ENCODE assay signal across 8 cellular contexts in the genomic region with DNA sequence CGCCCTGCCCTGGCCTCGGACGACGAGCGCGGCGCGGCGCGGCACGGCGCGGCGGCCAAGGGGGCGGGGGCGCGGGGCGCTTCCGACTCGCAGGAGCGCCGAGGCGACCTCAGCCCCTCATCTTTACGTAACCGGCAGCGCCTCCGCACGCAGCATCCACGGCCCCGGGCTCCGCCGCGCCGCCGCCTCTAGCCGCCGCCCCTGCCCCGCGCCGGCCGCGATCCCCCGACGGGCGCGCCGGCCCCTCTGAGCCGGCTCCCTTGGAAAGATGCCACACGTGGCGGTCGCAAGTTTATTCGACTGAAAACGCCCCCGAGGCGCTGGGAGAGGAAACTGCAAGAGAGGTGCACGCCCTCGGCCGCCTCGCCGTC. TPM values are rescaled to one million over a fixed set of nuclear protein-coding genes. Genes with fewer than 3 reads are reported as not detected.
DNase-seq lines count a peak whose midpoint lies in the region; ATAC-seq and TF ChIP-seq lines count a peak whose summit lies in the region.

No MANE protein-coding gene starts in this region.

- H3K4me3 ChIP-seq in iPS-11a (ENCODE audit: low read depth, low read length), result peak overlapping the region; percentile 63

- no peaks in the 10 kb centered on the region for H3K27me3 Mint-ChIP-seq in activated T-cell treated with anti-CD3 and anti-CD28 coated beads, Interleukin-2, amount 50 U/mL, for 4 hours (ENCODE audit: low read depth)

- no peaks in the 10 kb centered on the region for H3K36me3 Mint-ChIP-seq in activated T-cell treated with anti-CD3 and anti-CD28 coated beads, Interleukin-2, amount 50 U/mL, for 4 hours (ENCODE audit: insufficient read depth)

- peak overlapping the region; percentile 97 for H3K4me3 Mint-ChIP-seq in activated T-cell treated with anti-CD3 and anti-CD28 coated beads, Interleukin-2, amount 50 U/mL, for 4 hours

- CTCF ChIA-PET in HEK293T (lab: Yijun Ruan, JAX), result no interaction called here

- H3K4me1 Mint-ChIP-seq in activated T-cell treated with anti-CD3 and anti-CD28 coated beads, Interleukin-2, amount 50 U/mL, for 4 hours (ENCODE audit: low read depth), result peaks cover 47% of the 10 kb centered on the region

- no peaks in the 10 kb centered on the region for H3K9me3 Mint-ChIP-seq in activated T-cell treated with anti-CD3 and anti-CD28 coated beads, Interleukin-2, amount 50 U/mL, for 4 hours

- POLR2A ChIA-PET in HEK293T (lab: Yijun Ruan, JAX), result no interaction called here

- peak; percentile 60 for DNase-seq in activated T-cell treated with anti-CD3 and anti-CD28 coated beads, Interleukin-2, amount 50 U/mL, for 4 hours
- no peak for DNase-seq in activated T-cell treated with anti-CD3 and anti-CD28 coated beads, Interleukin-2, amount 50 U/mL, for 1 hour
- DNase-seq in HEK293T (ENCODE audit: extremely low spot score), result no peak
- peak; percentile 10 for DNase-seq in NCI-H1105 (lab: John Stamatoyannopoulos, UW)
- peak; percentile 65 for DNase-seq in amniotic stem cell (lab: John Stamatoyannopoulos, UW)
- DNase-seq in stimulated activated CD4-positive, alpha-beta T cell treated with anti-CD3 and anti-CD28 coated beads, Interleukin-2, amount 100 ng/mL, for 4 hours (ENCODE audit: low read depth), result peak; percentile 56
- DNase-seq in islet precursor cell, result no peak

- ATAC-seq in activated T-cell treated with anti-CD3 and anti-CD28 coated beads, Interleukin-2, amount 50 U/mL, for 4 hours, result peak; percentile 36 to 38

TF ChIP-seq in HEK293T, 16 proteins besides CTCF, POLR2A, EP300 and RAD21:
- TF ChIP-seq BHLHE40 (IDR thresholded peaks at IDR 0.05; ENCODE audit: borderline replicate concordance) (no peak), ARNT (IDR thresholded peaks at IDR 0.05) (peak; percentile 34), ELF4 (IDR thresholded peaks at IDR 0.05) (no peak)

RNA-seq across cellular contexts. Expression of gene KLF9, which starts 1.0 kb away (rescaled TPM):
- 10 to 100 TPM; 21.3 to 25.3 (median 24.6) TPM for total RNA-seq in activated T-cell treated with anti-CD3 and anti-CD28 coated beads, Interleukin-2, amount 50 U/mL, for 4 hours

Comparison
In these comparisons a context has a peak if more than half of its experiments do, and no peak if none do; other contexts are left out.
1. DNase-seq: peak in activated T-cell treated with anti-CD3 and anti-CD28 coated beads, Interleukin-2, amount 50 U/mL, for 4 hours (single experiment), NCI-H1105 (single experiment), amniotic stem cell (single experiment) and stimulated activated CD4-positive, alpha-beta T cell treated with anti-CD3 and anti-CD28 coated beads, Interleukin-2, amount 100 ng/mL, for 4 hours (single experiment); none in activated T-cell treated with anti-CD3 and anti-CD28 coated beads, Interleukin-2, amount 50 U/mL, for 1 hour (single experiment), HEK293T (single experiment) and islet precursor cell (single experiment).